In the genomic region with DNA sequence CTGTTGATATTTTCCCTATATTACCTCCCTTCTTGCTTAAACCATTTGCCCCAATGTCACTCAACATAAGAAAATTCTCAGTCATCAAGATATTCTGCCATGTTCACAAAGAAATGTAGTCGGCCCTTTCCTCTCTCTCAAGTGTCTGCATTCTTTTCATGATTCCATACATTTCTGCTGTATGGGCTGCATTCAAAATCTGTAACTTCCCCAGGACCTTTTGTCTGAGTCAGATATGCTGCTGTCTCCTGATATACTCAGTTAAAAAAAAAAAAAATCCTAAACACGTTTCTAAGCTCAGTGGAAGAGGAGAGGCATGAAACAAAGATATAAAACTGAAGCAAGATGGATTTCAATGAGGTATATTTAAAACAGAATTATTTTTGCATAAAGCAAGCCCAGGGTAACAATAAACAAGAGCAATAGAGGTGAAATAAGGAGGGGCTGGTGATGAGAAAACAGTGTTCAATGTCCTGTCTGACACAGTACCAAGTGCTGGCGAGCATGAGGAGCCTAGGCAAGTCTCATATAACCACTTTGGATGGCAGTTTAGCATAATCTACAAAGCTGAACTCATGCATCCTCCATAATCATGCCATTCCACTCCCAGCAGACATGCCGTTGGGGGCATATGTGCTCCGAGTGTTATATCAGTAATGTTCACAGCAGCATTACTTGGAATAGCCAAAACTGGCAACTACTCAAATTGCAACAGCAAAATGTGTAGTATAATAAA, we compare ENCODE assay signal across 16 cellular contexts.
DNase-seq lines count a peak whose midpoint lies in the region; ATAC-seq and TF ChIP-seq lines count a peak whose summit lies in the region.
"Had no signal": no experiment of that assay in that cellular context is flagged by ENCODE, and none has a peak within 500 bp of the region (broad histone marks: within the 10 kb centered on the region; RNA-seq: fewer than 3 reads in every experiment).

No MANE protein-coding gene starts in this region.

- no peaks in the 10 kb centered on the region for H3K9me3 ChIP-seq in cardiac muscle cell (ENCODE audit: low read depth)
- H3K9me3 ChIP-seq in right cardiac atrium (ENCODE audit: control insufficient read depth, low read length) = no peaks in the 10 kb centered on the region
- H3K9me3 ChIP-seq: Caco-2 had no signal

- TF ChIP-seq CTCF in cardiac muscle cell (IDR thresholded peaks at IDR 0.05; ENCODE audit: low read depth, low read length) = no peak
- no peak for TF ChIP-seq CTCF in WI38 (IDR thresholded peaks at IDR 0.05; ENCODE audit: low read depth, low read length)

- H3K4me1 ChIP-seq in cardiac muscle cell (ENCODE audit: low read depth) (peaks cover 48% of the 10 kb centered on the region), right cardiac atrium (ENCODE audit: control insufficient read depth, insufficient read depth, low read length) (no peaks in the 10 kb centered on the region)

- no peak overlapping the region for H3K4me3 Mint-ChIP-seq in activated T-cell treated with anti-CD3 and anti-CD28 coated beads, Interleukin-2, amount 50 U/mL, for 4 hours
- H3K4me3 Mint-ChIP-seq: GM23338, IgD-negative memory B cell had no signal

- H3K27ac ChIP-seq in cardiac muscle cell (peak overlapping the region; percentile 82), right cardiac atrium (ENCODE audit: low read length) (no peak overlapping the region)

- 62% methylated on average over 5 of the region's 5 CpGs for WGBS in right cardiac atrium

- H3K27me3 ChIP-seq in cardiac muscle cell (no peaks in the 10 kb centered on the region), right cardiac atrium (ENCODE audit: control insufficient read depth, insufficient read depth) (no peaks in the 10 kb centered on the region)

- no peak for ATAC-seq in right cardiac atrium
- no peak for ATAC-seq in activated T-cell treated with anti-CD3 and anti-CD28 coated beads, Interleukin-2, amount 50 U/mL, for 4 hours
- ATAC-seq: GM23338 had no signal

- H3K4me1 Mint-ChIP-seq in activated T-cell treated with anti-CD3 and anti-CD28 coated beads, Interleukin-2, amount 50 U/mL, for 4 hours (ENCODE audit: low read depth) = no peaks in the 10 kb centered on the region

- intact Hi-C loops in right cardiac atrium (cut with DNase I) = no loop called here

- H3K4me3 ChIP-seq in cardiac muscle cell = no peak overlapping the region
- no peak overlapping the region for H3K4me3 ChIP-seq in right cardiac atrium (ENCODE audit: low read length)
- peak overlapping the region; percentile 15; the same call in 1 of the 2 replicates for H3K4me3 ChIP-seq in WI38 (ENCODE audit: low read depth, low read length)
- H3K4me3 ChIP-seq: GM23338 had no signal

- H3K36me3 ChIP-seq in cardiac muscle cell = no peaks in the 10 kb centered on the region

- no peak for TF ChIP-seq POLR2A in erythroblast (IDR thresholded peaks at IDR 0.05; ENCODE audit: low read length)

- DNase-seq in cardiac muscle cell (ENCODE audit: low read depth in 1 of 2, low spot score in 1 of 2) (peak in 1 of 2 donors; percentile 14), right cardiac atrium (no peak), erythroblast (lab: John Stamatoyannopoulos, UW) (peak; percentile 32 to 50), NCI-H2196 (lab: John Stamatoyannopoulos, UW; ENCODE audit: unreplicated experiment) (no peak), NCI-H2029 treated with DMSO at 0.1 percent for 48 hours (lab: John Stamatoyannopoulos, UW) (no peak), medulla oblongata (ENCODE audit: extremely low spot score) (no peak)
- no peak for DNase-seq in activated T-cell treated with anti-CD3 and anti-CD28 coated beads, Interleukin-2, amount 50 U/mL, for 4 hours
- DNase-seq: 8988T; Caco-2; NCI-H146; NCI-H526; NK-92 treated with Interleukin-12 subunit alpha and Interleukin-12 subunit beta, amount 100 ng/mL, for 24 hours; Right ventricle myocardium superior had no signal

- no peaks in the 10 kb centered on the region for H3K9me3 Mint-ChIP-seq in activated T-cell treated with anti-CD3 and anti-CD28 coated beads, Interleukin-2, amount 50 U/mL, for 4 hours
- H3K9me3 Mint-ChIP-seq: GM23338, IgD-negative memory B cell had no signal

- H3K27me3 Mint-ChIP-seq in activated T-cell treated with anti-CD3 and anti-CD28 coated beads, Interleukin-2, amount 50 U/mL, for 4 hours (ENCODE audit: low read depth) = no peaks in the 10 kb centered on the region
- H3K27me3 Mint-ChIP-seq: IgD-negative memory B cell had no signal

- peaks cover 15% of the 10 kb centered on the region for H3K36me3 Mint-ChIP-seq in activated T-cell treated with anti-CD3 and anti-CD28 coated beads, Interleukin-2, amount 50 U/mL, for 4 hours (ENCODE audit: insufficient read depth)
- H3K36me3 Mint-ChIP-seq: IgD-negative memory B cell had no signal

Comparison
In these comparisons a context has a peak if more than half of its experiments do, and no peak if none do; other contexts are left out.
1. DNase-seq: peak in erythroblast (2 of 2); none in right cardiac atrium (0 of 3), NCI-H2196 (single experiment), NCI-H2029 treated with DMSO at 0.1 percent for 48 hours (single experiment), activated T-cell treated with anti-CD3 and anti-CD28 coated beads, Interleukin-2, amount 50 U/mL, for 4 hours (single experiment) and medulla oblongata (single experiment).